In the genomic region with DNA sequence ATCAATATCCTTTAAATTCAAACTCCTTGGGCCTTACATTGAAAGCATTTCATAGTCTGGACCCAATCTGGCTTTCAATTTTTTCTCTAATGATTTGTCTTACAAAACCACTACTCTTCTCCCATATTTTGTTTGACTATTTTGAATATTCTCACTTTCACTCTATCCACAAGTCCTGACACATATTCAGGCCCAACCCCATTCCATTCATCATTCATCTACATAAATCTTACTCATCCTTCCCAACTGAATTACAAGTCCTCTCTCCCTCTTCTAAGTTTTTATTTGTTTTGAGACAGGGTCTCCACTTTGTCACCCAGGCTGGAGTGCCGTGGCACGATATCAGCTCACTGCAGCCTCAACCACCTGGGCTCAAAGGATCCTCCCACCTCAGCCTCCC, we compare ENCODE assay signal across 2 cellular contexts.
TF ChIP-seq lines count a peak whose summit lies in the region.

No MANE protein-coding gene starts in this region.

TF ChIP-seq in liver, 16 proteins besides CTCF, POLR2A, EP300 and RAD21:
- TF ChIP-seq, protein P1, sequence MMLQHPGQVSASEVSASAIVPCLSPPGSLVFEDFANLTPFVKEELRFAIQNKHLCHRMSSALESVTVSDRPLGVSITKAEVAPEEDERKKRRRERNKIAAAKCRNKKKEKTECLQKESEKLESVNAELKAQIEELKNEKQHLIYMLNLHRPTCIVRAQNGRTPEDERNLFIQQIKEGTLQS (IDR thresholded peaks at IDR 0.05) = no peak
- TF ChIP-seq YY1 (IDR thresholded peaks at IDR 0.05) (no peak), FOXA1 (IDR thresholded peaks at IDR 0.05) (no peak), FOXA2 (IDR thresholded peaks at IDR 0.05) (no peak)

TF ChIP-seq in HepG2, 621 proteins besides CTCF, POLR2A, EP300 and RAD21 (continued from another document):
- TF ChIP-seq ZNF790 (CRISPR knock-in tag; IDR thresholded peaks at IDR 0.05; ENCODE audit: borderline replicate concordance) (no peak), TBL1XR1 (IDR thresholded peaks at IDR 0.05; ENCODE audit: borderline replicate concordance, low read length, partially characterized antibody) (no peak), NFIB (CRISPR knock-in tag; IDR thresholded peaks at IDR 0.05; ENCODE audit: borderline replicate concordance) (no peak)
